20 cellular contexts compared by ENCODE assay signal in the genomic region with DNA sequence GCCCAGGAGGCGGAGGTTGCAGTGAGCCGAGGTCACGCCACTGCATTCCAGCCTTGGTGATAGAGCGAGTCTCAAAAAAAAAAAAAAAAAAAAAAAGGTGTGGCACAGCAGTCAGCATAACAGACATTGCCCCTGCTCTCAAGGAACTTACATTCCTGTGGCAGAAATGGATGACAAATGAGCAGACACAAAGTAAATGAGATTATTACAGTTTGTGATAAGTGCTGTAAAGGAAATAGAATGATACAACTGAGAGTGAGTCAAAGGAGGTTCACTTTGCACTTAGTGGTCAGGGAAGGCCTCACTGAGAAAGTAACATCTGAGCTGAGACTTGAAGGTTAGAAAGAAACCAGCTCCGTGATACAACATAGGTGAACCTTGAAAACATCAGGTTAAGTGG. TPM values are rescaled to one million over a fixed set of nuclear protein-coding genes. Genes with fewer than 3 reads are reported as not detected.
DNase-seq lines count a peak whose midpoint lies in the region; ATAC-seq lines count a peak whose summit lies in the region.
"Had no signal": no experiment of that assay in that cellular context is flagged by ENCODE, and none has a peak within 500 bp of the region (broad histone marks: within the 10 kb centered on the region; RNA-seq: fewer than 3 reads in every experiment).

No MANE protein-coding gene starts in this region.

- peak overlapping the region; percentile 97 for H3K4me3 Mint-ChIP-seq in activated CD4-positive, alpha-beta memory T cell treated with anti-CD3 and anti-CD28 coated beads, Interleukin-2, amount 10 ng/mL, durations not matched to agents 7 days and 5 days
- H3K4me3 Mint-ChIP-seq: nephron had no signal

- H3K9me3 ChIP-seq in BLaER1 treated with 17β-estradiol and CSF1 and Interleukin-3, amounts not matched to agents 10 nM and 100 nM (replicated peaks in 1 of 11): no peaks in the 10 kb centered on the region
- H3K9me3 ChIP-seq: right atrium auricular region had no signal

- peak overlapping the region; percentile 81 to 99 (median 90) for H3K4me2 ChIP-seq in BLaER1 treated with 17β-estradiol and CSF1 and Interleukin-3, amounts not matched to agents 10 nM and 100 nM

- DNase-seq in activated CD4-positive, alpha-beta memory T cell treated with anti-CD3 and anti-CD28 coated beads, Interleukin-2, amount 10 ng/mL, durations not matched to agents 7 days and 5 days: no peak
- DNase-seq in iris pigment epithelial cell (ENCODE audit: low read depth) (peak; percentile 69), left ventricle myocardium superior (no peak), OCI-M1 (lab: John Stamatoyannopoulos, UW) (no peak)
- DNase-seq: activated CD4-positive, CD25-positive, alpha-beta regulatory T cell; activated gamma-delta T cell treated with Interleukin-2 at 50 U/mL for 16 hours; C1 segment of cervical spinal cord; cerebellar nuclear complex; NCI-H1092; NCI-H345; SW 1271 had no signal

- intact Hi-C loops in left ventricle myocardium superior (cut with micrococcal nuclease): no loop called here

- H3K36me3 ChIP-seq in BLaER1 treated with 17β-estradiol and CSF1 and Interleukin-3, amounts not matched to agents 10 nM and 100 nM: peaks cover 51 to 89% (median 83%) of the 10 kb centered on the region in 11 experiments

- H3K27ac Mint-ChIP-seq in activated CD4-positive, alpha-beta memory T cell treated with anti-CD3 and anti-CD28 coated beads, Interleukin-2, amount 10 ng/mL, durations not matched to agents 7 days and 5 days: peak overlapping the region; percentile 99
- H3K27ac Mint-ChIP-seq: nephron had no signal

- peak overlapping the region in 9 of 10 experiments; percentile 64 to 85 (median 70); a peak in 17 of 20 replicates for H3K4me3 ChIP-seq in BLaER1 treated with 17β-estradiol and CSF1 and Interleukin-3, amounts not matched to agents 10 nM and 100 nM
- peak overlapping the region; percentile 74; the same call in 1 of the 2 replicates for H3K4me3 ChIP-seq in GM08714 (ENCODE audit: low read length)
- H3K4me3 ChIP-seq: right atrium auricular region had no signal

- H3K27ac ChIP-seq in BLaER1 treated with 17β-estradiol and CSF1 and Interleukin-3, amounts not matched to agents 10 nM and 100 nM: peak overlapping the region in 10 of 11 experiments; percentile 85 to 93 (median 90); a peak in 19 of 22 replicates
- H3K27ac ChIP-seq: right atrium auricular region had no signal

- H3K4me1 Mint-ChIP-seq in activated CD4-positive, alpha-beta memory T cell treated with anti-CD3 and anti-CD28 coated beads, Interleukin-2, amount 10 ng/mL, durations not matched to agents 7 days and 5 days: peaks cover 52% of the 10 kb centered on the region

- no peaks in the 10 kb centered on the region for H3K27me3 ChIP-seq in BLaER1 treated with 17β-estradiol and CSF1 and Interleukin-3, amounts not matched to agents 10 nM and 100 nM
- H3K27me3 ChIP-seq: right atrium auricular region had no signal

- no peak for ATAC-seq in left ventricle myocardium superior
- ATAC-seq in GM19467 (IDR thresholded peaks at IDR 0.05; ENCODE audit: unreplicated experiment): no peak
- no peak for ATAC-seq in GM21825 (IDR thresholded peaks at IDR 0.05; ENCODE audit: unreplicated experiment)

- no peaks in the 10 kb centered on the region for H3K9me3 Mint-ChIP-seq in activated CD4-positive, alpha-beta memory T cell treated with anti-CD3 and anti-CD28 coated beads, Interleukin-2, amount 10 ng/mL, durations not matched to agents 7 days and 5 days
- H3K9me3 Mint-ChIP-seq: nephron had no signal

- POLR2A ChIA-PET in activated CD4-positive, alpha-beta memory T cell treated with anti-CD3 and anti-CD28 coated beads, Interleukin-2, amount 10 ng/mL, durations not matched to agents 7 days and 5 days (lab: Charles Lee): interaction anchor here (0.7 to 3.7 kb wide), 12 partner anchors 12 to 462 kb away, joined by 3 to 58 read pairs (median 18); partner anchors contain the start of genes CEP250, CPNE1, ERGIC3 and RBM12

- H3K4me1 ChIP-seq in BLaER1 treated with 17β-estradiol and CSF1 and Interleukin-3, amounts not matched to agents 10 nM and 100 nM: peaks cover 30 to 61% (median 42%) of the 10 kb centered on the region in 10 experiments
- H3K4me1 ChIP-seq: right atrium auricular region had no signal

- CTCF ChIA-PET in activated CD4-positive, alpha-beta memory T cell treated with anti-CD3 and anti-CD28 coated beads, Interleukin-2, amount 10 ng/mL, durations not matched to agents 7 days and 5 days (lab: Charles Lee): interaction anchor here (0.7 to 2.6 kb wide), 4 partner anchors 13 to 462 kb away, joined by 3 to 13 read pairs (median 4); partner anchors contain the start of gene SCAND1

- peaks cover 77% of the 10 kb centered on the region for H3K36me3 Mint-ChIP-seq in activated CD4-positive, alpha-beta memory T cell treated with anti-CD3 and anti-CD28 coated beads, Interleukin-2, amount 10 ng/mL, durations not matched to agents 7 days and 5 days (ENCODE audit: low read depth)

- peaks cover 0 to 33% (median 0%) of the 10 kb centered on the region in 11 experiments; a peak in 4 of 22 replicates for H4K20me1 ChIP-seq in BLaER1 treated with 17β-estradiol and CSF1 and Interleukin-3, amounts not matched to agents 10 nM and 100 nM

- no peaks in the 10 kb centered on the region for H3K27me3 Mint-ChIP-seq in activated CD4-positive, alpha-beta memory T cell treated with anti-CD3 and anti-CD28 coated beads, Interleukin-2, amount 10 ng/mL, durations not matched to agents 7 days and 5 days

- peak overlapping the region in 9 of 11 experiments; percentile 76 to 89 (median 82); a peak in 14 of 22 replicates for H3K9ac ChIP-seq in BLaER1 treated with 17β-estradiol and CSF1 and Interleukin-3, amounts not matched to agents 10 nM and 100 nM

RNA-seq across cellular contexts. Expression of gene CEP250, which starts 36.4 kb away (rescaled TPM):
- total RNA-seq in activated CD4-positive, alpha-beta memory T cell treated with anti-CD3 and anti-CD28 coated beads, Interleukin-2, amount 10 ng/mL, durations not matched to agents 7 days and 5 days: 10 to 100 TPM; 70.3 to 71.2 TPM
- total RNA-seq in left ventricle myocardium superior: 17.7 TPM

RNA-seq across cellular contexts. Expression of gene C20orf173, which starts 37.6 kb away (rescaled TPM):
- total RNA-seq in activated CD4-positive, alpha-beta memory T cell treated with anti-CD3 and anti-CD28 coated beads, Interleukin-2, amount 10 ng/mL, durations not matched to agents 7 days and 5 days: not detected
- total RNA-seq in left ventricle myocardium superior: not detected
- total RNA-seq: Daoy, kidney epithelial cell, right atrium auricular region, urinary bladder had no signal

RNA-seq across cellular contexts. Expression of gene ERGIC3, which starts 50.1 kb away (rescaled TPM):
- total RNA-seq in activated CD4-positive, alpha-beta memory T cell treated with anti-CD3 and anti-CD28 coated beads, Interleukin-2, amount 10 ng/mL, durations not matched to agents 7 days and 5 days: 100 to 1,000 TPM; 126 TPM
- 92.3 TPM for total RNA-seq in left ventricle myocardium superior

RNA-seq across cellular contexts. Expression of gene GDF5, which starts 53.8 kb away (rescaled TPM):
- under 1 TPM in 1 of 2 experiments, not detected in 1; 0.08 TPM for total RNA-seq in activated CD4-positive, alpha-beta memory T cell treated with anti-CD3 and anti-CD28 coated beads, Interleukin-2, amount 10 ng/mL, durations not matched to agents 7 days and 5 days
- 0.12 TPM for total RNA-seq in left ventricle myocardium superior
